17 cellular contexts compared by ENCODE assay signal in the genomic region with DNA sequence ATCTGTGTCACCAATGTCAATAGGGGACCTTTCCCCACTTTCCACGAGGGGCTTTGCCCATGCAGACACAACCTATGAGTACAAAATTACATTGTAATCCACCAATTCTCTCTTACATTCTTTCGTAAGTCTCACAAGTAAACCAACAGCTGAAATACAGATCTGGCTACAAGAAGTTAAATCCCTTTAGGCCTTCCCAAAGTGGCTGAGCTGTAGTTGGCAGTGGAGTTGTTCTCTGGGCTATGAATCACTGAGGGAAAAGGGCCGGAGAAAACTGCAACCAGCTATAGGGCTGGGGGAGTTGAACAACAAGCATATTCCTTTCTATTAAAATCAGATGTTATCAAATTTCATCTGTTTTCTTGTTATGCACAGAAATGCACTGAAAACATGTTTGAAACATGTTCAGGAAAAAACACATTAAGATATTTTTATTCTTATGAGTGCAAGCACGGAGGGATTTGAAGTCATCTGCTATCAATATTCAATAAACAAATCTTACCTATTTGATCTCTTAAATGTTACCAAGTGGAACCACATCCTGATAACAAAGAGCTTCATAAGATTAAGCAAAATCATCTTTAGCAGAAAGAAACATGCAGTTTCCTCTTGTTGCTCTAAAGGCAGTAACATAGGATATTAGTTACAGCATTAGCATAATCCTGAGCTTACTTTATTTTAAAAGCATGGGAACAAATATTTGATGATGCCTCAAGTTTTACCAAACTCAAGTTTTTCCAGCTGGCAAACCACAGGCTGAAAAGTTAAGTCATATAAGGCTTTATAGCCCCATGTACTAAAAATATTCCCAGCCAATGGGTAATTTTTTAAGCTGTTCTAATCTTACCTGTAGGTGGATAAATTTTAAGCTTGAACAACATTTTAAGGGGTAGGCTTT.
DNase-seq lines count a peak whose midpoint lies in the region; ATAC-seq and TF ChIP-seq lines count a peak whose summit lies in the region.
"Had no signal": no experiment of that assay in that cellular context is flagged by ENCODE, and none has a peak within 500 bp of the region (broad histone marks: within the 10 kb centered on the region; RNA-seq: fewer than 3 reads in every experiment).

No MANE protein-coding gene starts in this region.

- H3K4me3 ChIP-seq in left lung, result no peak overlapping the region
- H3K4me3 ChIP-seq: K562 had no signal

- intact Hi-C loops in natural killer cell (cut with micrococcal nuclease), result no loop called here
- intact Hi-C loops in left lung (cut with DNase I), result no loop called here

- H3K27me3 ChIP-seq in left lung, result no peaks in the 10 kb centered on the region

- H3K4me1 ChIP-seq in left lung, result no peaks in the 10 kb centered on the region

- H3K27me3 Mint-ChIP-seq in natural killer cell (ENCODE audit: low read depth in 2 of 2), result no peaks in the 10 kb centered on the region
- H3K27me3 Mint-ChIP-seq in natural killer cell treated with Interleukin-12 subunit alpha and Interleukin-12 subunit beta and Interleukin-15 and Interleukin-18, amount 100 ng/mL, for 72 hours, result no peaks in the 10 kb centered on the region

- peaks cover 84 to 86% of the 10 kb centered on the region in 2 donors for H3K4me1 Mint-ChIP-seq in natural killer cell
- H3K4me1 Mint-ChIP-seq in natural killer cell treated with Interleukin-12 subunit alpha and Interleukin-12 subunit beta and Interleukin-15 and Interleukin-18, amount 100 ng/mL, for 72 hours (ENCODE audit: low read depth in 2 of 2), result peaks cover 43 to 48% of the 10 kb centered on the region in 2 donors

- peak overlapping the region; percentile 41 to 63 for H3K27ac Mint-ChIP-seq in natural killer cell
- peak overlapping the region in 1 of 2 donors; percentile 25 for H3K27ac Mint-ChIP-seq in natural killer cell treated with Interleukin-12 subunit alpha and Interleukin-12 subunit beta and Interleukin-15 and Interleukin-18, amount 100 ng/mL, for 72 hours

- H3K36me3 Mint-ChIP-seq in natural killer cell, result no peaks in the 10 kb centered on the region
- no peaks in the 10 kb centered on the region for H3K36me3 Mint-ChIP-seq in natural killer cell treated with Interleukin-12 subunit alpha and Interleukin-12 subunit beta and Interleukin-15 and Interleukin-18, amount 100 ng/mL, for 72 hours

- H3K9me3 Mint-ChIP-seq in natural killer cell, result no peaks in the 10 kb centered on the region
- H3K9me3 Mint-ChIP-seq in natural killer cell treated with Interleukin-12 subunit alpha and Interleukin-12 subunit beta and Interleukin-15 and Interleukin-18, amount 100 ng/mL, for 72 hours, result no peaks in the 10 kb centered on the region

- no peaks in the 10 kb centered on the region for H3K9me3 ChIP-seq in left lung

- DNase-seq in natural killer cell (no peak), astrocyte of the hippocampus (ENCODE audit: low read depth, low spot score) (peak; percentile 32), left lung (no peak), SIG-M5 treated with dmso at 0.1 percent for 504 hours (lab: John Stamatoyannopoulos, UW; ENCODE audit: unreplicated experiment) (no peak), mucosa of gallbladder (ENCODE audit: low spot score) (no peak), RPMI8226 (no peak)
- DNase-seq in natural killer cell treated with Interleukin-12 subunit alpha and Interleukin-12 subunit beta and Interleukin-15 and Interleukin-18, amount 100 ng/mL, for 72 hours (ENCODE audit: low spot score), result no peak
- DNase-seq: activated CD4-positive, CD25-positive, alpha-beta regulatory T cell; cerebellar nuclear complex; kidney glomerular epithelial cell; NCI-H1105 treated with DMSO at 0.1 percent for 48 hours; NCI-H2171 treated with DMSO at 0.1 percent for 48 hours; posterior cingulate gyrus; T-helper 1 cell had no signal

- H3K36me3 ChIP-seq in left lung, result no peaks in the 10 kb centered on the region

- ATAC-seq in natural killer cell (no peak), left lung (peak; percentile 40), HG02642 (IDR thresholded peaks at IDR 0.05; ENCODE audit: poor library complexity, unreplicated experiment) (no peak)
- ATAC-seq in natural killer cell treated with Interleukin-12 subunit alpha and Interleukin-12 subunit beta and Interleukin-15 and Interleukin-18, amount 100 ng/mL, for 72 hours, result no peak
- ATAC-seq: K562 had no signal

- H3K4me3 Mint-ChIP-seq in natural killer cell, result no peak overlapping the region
- no peak overlapping the region for H3K4me3 Mint-ChIP-seq in natural killer cell treated with Interleukin-12 subunit alpha and Interleukin-12 subunit beta and Interleukin-15 and Interleukin-18, amount 100 ng/mL, for 72 hours

- TF ChIP-seq CTCF in natural killer cell (IDR thresholded peaks at IDR 0.05) (no peak), left lung (IDR thresholded peaks at IDR 0.05) (no peak)

- H3K27ac ChIP-seq in left lung, result no peak overlapping the region
- H3K27ac ChIP-seq: RWPE1 had no signal
